15 cellular contexts compared by ENCODE assay signal in genomic region chr10:59814878-59815277, GRCh38.
"Had no signal": no experiment of that assay in that cellular context is flagged by ENCODE, and none has a peak within 500 bp of the region (broad histone marks: within the 10 kb centered on the region; RNA-seq: fewer than 3 reads in every experiment).

No MANE protein-coding gene starts in this region.

- H3K27ac ChIP-seq: tibial nerve, vagina had no signal

- H3K4me3 Mint-ChIP-seq: brain; dendritic cell treated with granulocyte-macrophage colony-stimulating factor and Interleukin-4, amounts not matched to agents 40 ng/mL and 50 ng/mL, for 4 days; naive thymus-derived CD4-positive, alpha-beta T cell had no signal

- H3K27me3 Mint-ChIP-seq: brain; dendritic cell treated with granulocyte-macrophage colony-stimulating factor and Interleukin-4, amounts not matched to agents 40 ng/mL and 50 ng/mL, for 4 days; naive thymus-derived CD4-positive, alpha-beta T cell had no signal

- DNase-seq: activated CD4-positive, CD25-positive, alpha-beta regulatory T cell; activated effector memory CD4-positive, alpha-beta T cell treated with anti-CD3 and anti-CD28 coated beads, Interleukin-2, amount 50 U/mL, for 16 hours; amniotic stem cell; cerebellar nuclear complex; left cardiac atrium; naive thymus-derived CD4-positive, alpha-beta T cell; posterior cingulate gyrus; right cardiac atrium; small intestine had no signal

- H3K9me3 ChIP-seq: tibial nerve, vagina had no signal

- H3K27ac Mint-ChIP-seq: dendritic cell treated with granulocyte-macrophage colony-stimulating factor and Interleukin-4, amounts not matched to agents 40 ng/mL and 50 ng/mL, for 4 days had no signal

- H3K4me3 ChIP-seq: lung, tibial nerve, vagina had no signal

- H3K9me3 Mint-ChIP-seq: activated naive CD4-positive, alpha-beta T cell treated with anti-CD3 and anti-CD28 coated beads, Interleukin-2, amount 50 U/mL, for 72 hours; dendritic cell treated with granulocyte-macrophage colony-stimulating factor and Interleukin-4, amounts not matched to agents 40 ng/mL and 50 ng/mL, for 4 days; naive thymus-derived CD4-positive, alpha-beta T cell had no signal

- H3K27me3 ChIP-seq: tibial nerve, vagina had no signal

- ATAC-seq: left cardiac atrium; naive thymus-derived CD4-positive, alpha-beta T cell; right cardiac atrium had no signal
